16 cellular contexts compared by ENCODE assay signal in the genomic region with DNA sequence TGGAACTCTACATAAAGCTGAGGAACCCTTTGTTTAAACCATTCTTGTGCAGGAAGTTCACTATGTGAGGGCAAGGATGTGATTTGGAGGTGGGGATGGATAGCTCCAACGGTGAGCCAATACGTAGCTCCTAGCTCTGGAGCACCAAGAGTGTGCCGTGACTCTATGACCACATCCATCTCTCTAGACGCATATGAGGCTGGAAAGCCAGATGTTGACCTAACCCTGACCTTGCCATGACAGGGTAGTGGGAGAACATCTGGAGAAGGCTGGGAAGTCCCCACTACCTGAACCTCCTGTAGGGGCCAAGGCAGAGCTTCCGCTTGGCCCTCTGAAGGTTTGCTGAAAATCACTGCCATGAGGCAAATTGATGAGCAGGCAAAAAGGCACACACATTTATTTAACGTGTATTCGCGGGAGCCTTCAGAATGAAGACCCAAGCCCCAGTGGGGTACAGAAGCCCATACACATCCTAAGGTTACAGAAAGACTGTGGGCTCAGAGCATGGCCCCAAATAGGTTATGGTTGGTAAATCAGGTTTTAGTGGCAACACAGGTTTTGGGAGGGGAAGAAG. TPM values are rescaled to one million over a fixed set of nuclear protein-coding genes. Genes with fewer than 3 reads are reported as not detected.
DNase-seq lines count a peak whose midpoint lies in the region; ATAC-seq and TF ChIP-seq lines count a peak whose summit lies in the region.
"Had no signal": no experiment of that assay in that cellular context is flagged by ENCODE, and none has a peak within 500 bp of the region (broad histone marks: within the 10 kb centered on the region; RNA-seq: fewer than 3 reads in every experiment).

No MANE protein-coding gene starts in this region.

- H3K36me3 ChIP-seq in neutrophil: peaks cover 88% of the 10 kb centered on the region
- H3K36me3 ChIP-seq: ascending aorta, MG63, neural progenitor cell, upper lobe of left lung had no signal

- peaks cover 89% of the 10 kb centered on the region for H3K36me3 Mint-ChIP-seq in T-helper 2 cell treated with Interferon-gamma antibody and Interleukin-4, amounts not matched to agents 5 μg/mL and 100 μg/mL, for 36 hours (ENCODE audit: low read depth)
- H3K36me3 Mint-ChIP-seq in IgD-negative memory B cell: no peaks in the 10 kb centered on the region
- peaks cover 67 to 91% of the 10 kb centered on the region in 2 donors for H3K36me3 Mint-ChIP-seq in activated naive CD4-positive, alpha-beta T cell treated with anti-CD3 and anti-CD28 coated beads, Interleukin-2, amount 50 U/mL, for 72 hours
- H3K36me3 Mint-ChIP-seq: neural progenitor cell, WTC11 had no signal

- H3K27me3 ChIP-seq in neutrophil (no peaks in the 10 kb centered on the region), right cardiac atrium (ENCODE audit: control insufficient read depth, insufficient read depth) (no peaks in the 10 kb centered on the region)
- H3K27me3 ChIP-seq: ascending aorta, MG63, neural progenitor cell, upper lobe of left lung had no signal

- no peak for DNase-seq in T-helper 2 cell treated with Interferon-gamma antibody and Interleukin-4, amounts not matched to agents 5 μg/mL and 100 μg/mL, for 36 hours (ENCODE audit: low spot score)
- DNase-seq in T-helper 2 cell: no peak
- DNase-seq in activated naive CD4-positive, alpha-beta T cell treated with anti-CD3 and anti-CD28 coated beads, Interleukin-2, amount 50 U/mL, for 72 hours (ENCODE audit: low spot score in 2 of 2): no peak
- DNase-seq in AG08395 (ENCODE audit: low spot score): no peak
- no peak for DNase-seq in right cardiac atrium
- DNase-seq: DMS79 treated with DMSO at 0.1 percent for 48 hours, mesendoderm, NCI-H187 had no signal

- H3K27ac Mint-ChIP-seq in T-helper 2 cell treated with Interferon-gamma antibody and Interleukin-4, amounts not matched to agents 5 μg/mL and 100 μg/mL, for 36 hours: peak overlapping the region; percentile 62
- H3K27ac Mint-ChIP-seq in IgD-negative memory B cell: peak overlapping the region; percentile 64 to 80 (median 69)
- peak overlapping the region; percentile 92 to 97 for H3K27ac Mint-ChIP-seq in activated naive CD4-positive, alpha-beta T cell treated with anti-CD3 and anti-CD28 coated beads, Interleukin-2, amount 50 U/mL, for 72 hours
- H3K27ac Mint-ChIP-seq: neural progenitor cell, WTC11 had no signal

- peaks cover 100% of the 10 kb centered on the region in 2 experiments for H3K4me1 ChIP-seq in neutrophil (ENCODE audit: control insufficient read depth in 1 of 2, insufficient read depth in 1 of 2, low read depth in 1 of 2, low read length in 1 of 2)
- no peaks in the 10 kb centered on the region for H3K4me1 ChIP-seq in right cardiac atrium (ENCODE audit: control insufficient read depth, insufficient read depth, low read length)
- H3K4me1 ChIP-seq: ascending aorta had no signal

- peak; percentile 38 to 47 for ATAC-seq in activated naive CD4-positive, alpha-beta T cell treated with anti-CD3 and anti-CD28 coated beads, Interleukin-2, amount 50 U/mL, for 72 hours
- ATAC-seq in right cardiac atrium: no peak
- ATAC-seq in GM18870 (IDR thresholded peaks at IDR 0.05; ENCODE audit: unreplicated experiment): no peak
- ATAC-seq: WTC11 had no signal

- intact Hi-C loops in right cardiac atrium (cut with DNase I): no loop called here

- H3K27me3 Mint-ChIP-seq in T-helper 2 cell treated with Interferon-gamma antibody and Interleukin-4, amounts not matched to agents 5 μg/mL and 100 μg/mL, for 36 hours (ENCODE audit: low read depth): no peaks in the 10 kb centered on the region
- H3K27me3 Mint-ChIP-seq in IgD-negative memory B cell: no peaks in the 10 kb centered on the region

- peaks cover 89% of the 10 kb centered on the region for H3K4me1 Mint-ChIP-seq in T-helper 2 cell treated with Interferon-gamma antibody and Interleukin-4, amounts not matched to agents 5 μg/mL and 100 μg/mL, for 36 hours (ENCODE audit: low read depth)
- H3K4me1 Mint-ChIP-seq in IgD-negative memory B cell: peaks cover 54 to 79% (median 55%) of the 10 kb centered on the region in 3 donors

- 92% methylated on average over 8 of the region's 8 CpGs for WGBS in right cardiac atrium

- TF ChIP-seq CTCF in neutrophil (IDR thresholded peaks at IDR 0.05): no peak

- peak overlapping the region; percentile 56 for H3K4me3 Mint-ChIP-seq in T-helper 2 cell treated with Interferon-gamma antibody and Interleukin-4, amounts not matched to agents 5 μg/mL and 100 μg/mL, for 36 hours
- peak overlapping the region in 2 of 4 donors; percentile 47 to 75 for H3K4me3 Mint-ChIP-seq in IgD-negative memory B cell
- H3K4me3 Mint-ChIP-seq: neural progenitor cell, WTC11 had no signal

- peak overlapping the region; percentile 100 for H3K27ac ChIP-seq in neutrophil
- H3K27ac ChIP-seq in right cardiac atrium (ENCODE audit: low read length): no peak overlapping the region
- H3K27ac ChIP-seq: ascending aorta, neural progenitor cell had no signal

- no peaks in the 10 kb centered on the region for H3K9me3 Mint-ChIP-seq in T-helper 2 cell treated with Interferon-gamma antibody and Interleukin-4, amounts not matched to agents 5 μg/mL and 100 μg/mL, for 36 hours
- no peaks in the 10 kb centered on the region for H3K9me3 Mint-ChIP-seq in IgD-negative memory B cell
- H3K9me3 Mint-ChIP-seq in activated naive CD4-positive, alpha-beta T cell treated with anti-CD3 and anti-CD28 coated beads, Interleukin-2, amount 50 U/mL, for 72 hours: no peaks in the 10 kb centered on the region
- H3K9me3 Mint-ChIP-seq: neural progenitor cell, WTC11 had no signal

- H3K9me3 ChIP-seq in neutrophil (no peaks in the 10 kb centered on the region), right cardiac atrium (ENCODE audit: control insufficient read depth, low read length) (no peaks in the 10 kb centered on the region)
- H3K9me3 ChIP-seq: ascending aorta, MG63, upper lobe of left lung had no signal

- H3K4me3 ChIP-seq in neutrophil (ENCODE audit: low read depth in 1 of 2, low read length in 1 of 2) (peak overlapping the region; percentile 23 to 96), right cardiac atrium (ENCODE audit: low read length) (no peak overlapping the region)
- H3K4me3 ChIP-seq: ascending aorta, MG63, neural progenitor cell, upper lobe of left lung had no signal

RNA-seq across cellular contexts. Expression of a gene that starts 43.4 kb away (rescaled TPM):
- polyA plus RNA-seq in IgD-negative memory B cell (40.4 TPM), right cardiac atrium (23.0 TPM)
- total RNA-seq in activated naive CD4-positive, alpha-beta T cell treated with anti-CD3 and anti-CD28 coated beads, Interleukin-2, amount 50 U/mL, for 72 hours: 100 to 1,000 TPM in 1 of 2 donors, 10 to 100 TPM in 1; 87.1 to 111 TPM
- total RNA-seq in right cardiac atrium: 10 to 100 TPM; 24.6 to 28.0 (median 25.8) TPM

Comparison
In these comparisons a context has a peak if more than half of its experiments do, and no peak if none do; other contexts are left out.
1. ATAC-seq: peak in activated naive CD4-positive, alpha-beta T cell treated with anti-CD3 and anti-CD28 coated beads, Interleukin-2, amount 50 U/mL, for 72 hours (2 of 2); none in right cardiac atrium (0 of 2) and GM18870 (single experiment).
2. Peak in every context shown above with its lines, with median percentiles within 50 percentile points of each other: H3K27ac Mint-ChIP-seq.